In genomic region chr19:34856052-34856451, GRCh38 we compare ENCODE assay signal across 29 cellular contexts.
"Had no signal": no experiment of that assay in that cellular context is flagged by ENCODE, and none has a peak within 500 bp of the region (broad histone marks: within the 10 kb centered on the region; RNA-seq: fewer than 3 reads in every experiment).

No MANE protein-coding gene starts in this region.

- FAIRE-seq: colon, endometrium, endothelial cell of umbilical vein, frontal cortex had no signal

- H3K27me3 ChIP-seq: colonic mucosa, esophagus squamous epithelium, foreskin keratinocyte, heart left ventricle, heart right ventricle had no signal

- H3K36me3 ChIP-seq: colonic mucosa, esophagus muscularis mucosa, esophagus squamous epithelium, gastrocnemius medialis, gastroesophageal sphincter, heart left ventricle, heart right ventricle had no signal

- H3K4me3 Mint-ChIP-seq: dendritic cell treated with granulocyte-macrophage colony-stimulating factor and Interleukin-4, amounts not matched to agents 40 ng/mL and 50 ng/mL, for 4 days; endodermal cell had no signal

- H3K9me3 ChIP-seq: colonic mucosa, esophagus muscularis mucosa, esophagus squamous epithelium, gastrocnemius medialis had no signal

- H3K27me3 Mint-ChIP-seq: effector memory CD8-positive, alpha-beta T cell had no signal

- H3K9me3 Mint-ChIP-seq: effector memory CD8-positive, alpha-beta T cell had no signal

- DNase-seq: colonic mucosa; cortex of kidney; dermis blood vessel endothelial cell; dorsolateral prefrontal cortex; effector CD4-positive, alpha-beta T cell; effector CD8-positive, alpha-beta T cell; effector memory CD4-positive, alpha-beta T cell; effector memory CD8-positive, alpha-beta T cell; endodermal cell; erythroblast; esophagus squamous epithelium; foreskin fibroblast; foreskin keratinocyte; foreskin melanocyte; gastrocnemius medialis; glutamatergic neuron; head of caudate nucleus; heart left ventricle; heart right ventricle had no signal

- H3K4me1 ChIP-seq: colonic mucosa, esophagus muscularis mucosa, esophagus squamous epithelium, foreskin keratinocyte, gastrocnemius medialis, gastroesophageal sphincter, heart left ventricle, heart right ventricle had no signal

- ATAC-seq: effector memory CD8-positive, alpha-beta T cell; esophagus mucosa; foreskin keratinocyte; gastrocnemius medialis; gastroesophageal sphincter; heart left ventricle; heart right ventricle had no signal

- H3K4me3 ChIP-seq: colonic mucosa, coronary artery, dorsolateral prefrontal cortex, esophagus muscularis mucosa, esophagus squamous epithelium, gastrocnemius medialis, gastroesophageal sphincter, heart left ventricle, heart right ventricle had no signal

- H3K27ac ChIP-seq: colonic mucosa, coronary artery, dorsolateral prefrontal cortex, epithelial cell of prostate, esophagus muscularis mucosa, esophagus squamous epithelium, foreskin keratinocyte, gastrocnemius medialis, gastroesophageal sphincter, heart left ventricle, heart right ventricle had no signal

- H3K27ac Mint-ChIP-seq: dendritic cell treated with granulocyte-macrophage colony-stimulating factor and Interleukin-4, amounts not matched to agents 40 ng/mL and 50 ng/mL, for 4 days; effector memory CD8-positive, alpha-beta T cell; endodermal cell had no signal
